ENCODE assay signal across 1 cellular context in genomic region chr12:32307352-32307751, GRCh38.
TF ChIP-seq lines count a peak whose summit lies in the region.

No MANE protein-coding gene starts in this region.

TF ChIP-seq in K562, 482 proteins besides CTCF, POLR2A, EP300 and RAD21 (continued from another document):
- TF ChIP-seq, protein P1, sequence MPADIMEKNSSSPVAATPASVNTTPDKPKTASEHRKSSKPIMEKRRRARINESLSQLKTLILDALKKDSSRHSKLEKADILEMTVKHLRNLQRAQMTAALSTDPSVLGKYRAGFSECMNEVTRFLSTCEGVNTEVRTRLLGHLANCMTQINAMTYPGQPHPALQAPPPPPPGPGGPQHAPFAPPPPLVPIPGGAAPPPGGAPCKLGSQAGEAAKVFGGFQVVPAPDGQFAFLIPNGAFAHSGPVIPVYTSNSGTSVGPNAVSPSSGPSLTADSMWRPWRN (IDR thresholded peaks at IDR 0.05; ENCODE audit: low read depth), result no peak
- TF ChIP-seq, protein P2, sequence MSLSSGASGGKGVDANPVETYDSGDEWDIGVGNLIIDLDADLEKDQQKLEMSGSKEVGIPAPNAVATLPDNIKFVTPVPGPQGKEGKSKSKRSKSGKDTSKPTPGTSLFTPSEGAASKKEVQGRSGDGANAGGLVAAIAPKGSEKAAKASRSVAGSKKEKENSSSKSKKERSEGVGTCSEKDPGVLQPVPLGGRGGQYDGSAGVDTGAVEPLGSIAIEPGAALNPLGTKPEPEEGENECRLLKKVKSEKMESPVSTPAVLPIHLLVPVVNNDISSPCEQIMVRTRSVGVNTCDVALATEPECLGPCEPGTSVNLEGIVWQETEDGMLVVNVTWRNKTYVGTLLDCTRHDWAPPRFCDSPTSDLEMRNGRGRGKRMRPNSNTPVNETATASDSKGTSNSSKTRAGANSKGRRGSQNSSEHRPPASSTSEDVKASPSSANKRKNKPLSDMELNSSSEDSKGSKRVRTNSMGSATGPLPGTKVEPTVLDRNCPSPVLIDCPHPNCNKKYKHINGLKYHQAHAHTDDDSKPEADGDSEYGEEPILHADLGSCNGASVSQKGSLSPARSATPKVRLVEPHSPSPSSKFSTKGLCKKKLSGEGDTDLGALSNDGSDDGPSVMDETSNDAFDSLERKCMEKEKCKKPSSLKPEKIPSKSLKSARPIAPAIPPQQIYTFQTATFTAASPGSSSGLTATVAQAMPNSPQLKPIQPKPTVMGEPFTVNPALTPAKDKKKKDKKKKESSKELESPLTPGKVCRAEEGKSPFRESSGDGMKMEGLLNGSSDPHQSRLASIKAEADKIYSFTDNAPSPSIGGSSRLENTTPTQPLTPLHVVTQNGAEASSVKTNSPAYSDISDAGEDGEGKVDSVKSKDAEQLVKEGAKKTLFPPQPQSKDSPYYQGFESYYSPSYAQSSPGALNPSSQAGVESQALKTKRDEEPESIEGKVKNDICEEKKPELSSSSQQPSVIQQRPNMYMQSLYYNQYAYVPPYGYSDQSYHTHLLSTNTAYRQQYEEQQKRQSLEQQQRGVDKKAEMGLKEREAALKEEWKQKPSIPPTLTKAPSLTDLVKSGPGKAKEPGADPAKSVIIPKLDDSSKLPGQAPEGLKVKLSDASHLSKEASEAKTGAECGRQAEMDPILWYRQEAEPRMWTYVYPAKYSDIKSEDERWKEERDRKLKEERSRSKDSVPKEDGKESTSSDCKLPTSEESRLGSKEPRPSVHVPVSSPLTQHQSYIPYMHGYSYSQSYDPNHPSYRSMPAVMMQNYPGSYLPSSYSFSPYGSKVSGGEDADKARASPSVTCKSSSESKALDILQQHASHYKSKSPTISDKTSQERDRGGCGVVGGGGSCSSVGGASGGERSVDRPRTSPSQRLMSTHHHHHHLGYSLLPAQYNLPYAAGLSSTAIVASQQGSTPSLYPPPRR (CRISPR knock-in tag; IDR thresholded peaks at IDR 0.05; ENCODE audit: borderline replicate concordance), result no peak
- TF ChIP-seq CCNT2 (IDR thresholded peaks at IDR 0.05; ENCODE audit: borderline replicate concordance, extremely low read depth, insufficient read length, low read depth, low read length), result no peak
- TF ChIP-seq, protein P3, sequence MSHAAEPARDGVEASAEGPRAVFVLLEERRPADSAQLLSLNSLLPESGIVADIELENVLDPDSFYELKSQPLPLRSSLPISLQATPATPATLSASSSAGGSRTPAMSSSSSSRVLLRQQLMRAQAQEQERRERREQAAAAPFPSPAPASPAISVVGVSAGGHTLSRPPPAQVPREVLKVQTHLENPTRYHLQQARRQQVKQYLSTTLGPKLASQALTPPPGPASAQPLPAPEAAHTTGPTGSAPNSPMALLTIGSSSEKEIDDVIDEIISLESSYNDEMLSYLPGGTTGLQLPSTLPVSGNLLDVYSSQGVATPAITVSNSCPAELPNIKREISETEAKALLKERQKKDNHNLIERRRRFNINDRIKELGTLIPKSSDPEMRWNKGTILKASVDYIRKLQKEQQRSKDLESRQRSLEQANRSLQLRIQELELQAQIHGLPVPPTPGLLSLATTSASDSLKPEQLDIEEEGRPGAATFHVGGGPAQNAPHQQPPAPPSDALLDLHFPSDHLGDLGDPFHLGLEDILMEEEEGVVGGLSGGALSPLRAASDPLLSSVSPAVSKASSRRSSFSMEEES (CRISPR knock-in tag; IDR thresholded peaks at IDR 0.05), result no peak
